18 cellular contexts compared by ENCODE assay signal in genomic region chr13:30240608-30241007, GRCh38.
DNase-seq lines count a peak whose midpoint lies in the region; ATAC-seq, FAIRE-seq and TF ChIP-seq lines count a peak whose summit lies in the region.
"Had no signal": no experiment of that assay in that cellular context is flagged by ENCODE, and none has a peak within 500 bp of the region (broad histone marks: within the 10 kb centered on the region; RNA-seq: fewer than 3 reads in every experiment).

No MANE protein-coding gene starts in this region.

- DNase-seq in pancreas (no peak), foreskin melanocyte (no peak), posterior cingulate gyrus (no peak)
- DNase-seq: DMS 273 treated with DMSO at 0.1 percent for 48 hours, GDM1, H9, NCI-H1436, NCI-H2029, NCI-H2171 treated with DMSO at 0.1 percent for 48 hours, NCI-H774, PC-3 had no signal

- H3K27ac ChIP-seq in pancreas: no peak overlapping the region
- H3K27ac ChIP-seq: HL-60, RWPE1 had no signal

- FAIRE-seq in pancreas (lab: Jason Lieb, UNC): peak; percentile 73
- FAIRE-seq: HTR-8/SVneo had no signal

- H3K36me3 ChIP-seq in pancreas: no peaks in the 10 kb centered on the region

- 14 to 33% methylated on average over 2 of the region's 2 CpGs for WGBS in pancreas, 2 donors

- H3K27me3 ChIP-seq in pancreas: no peaks in the 10 kb centered on the region

- intact Hi-C loops in pancreas (cut with DNase I): no loop called here
- intact Hi-C loops in posterior cingulate gyrus (cut with DNase I): no loop called here

- TF ChIP-seq CTCF in pancreas (IDR thresholded peaks at IDR 0.05): no peak

- H3K9me3 ChIP-seq in pancreas: no peaks in the 10 kb centered on the region

- H3K4me3 ChIP-seq in pancreas: no peak overlapping the region

- H3K4me1 ChIP-seq in pancreas: no peaks in the 10 kb centered on the region

- ATAC-seq in GM18870 (IDR thresholded peaks at IDR 0.05; ENCODE audit: unreplicated experiment) (peak; percentile 59), GM21786 (IDR thresholded peaks at IDR 0.05; ENCODE audit: unreplicated experiment) (peak; percentile 47), HG03378 (IDR thresholded peaks at IDR 0.05; ENCODE audit: unreplicated experiment) (peak; percentile 74), pancreas (no peak), HG03135 (IDR thresholded peaks at IDR 0.05; ENCODE audit: unreplicated experiment) (no peak)
- ATAC-seq: PC-3 had no signal

Comparison
In these comparisons a context has a peak if more than half of its experiments do, and no peak if none do; other contexts are left out.
1. ATAC-seq: peak in GM18870 (single experiment), GM21786 (single experiment) and HG03378 (single experiment); none in pancreas (0 of 4) and HG03135 (single experiment).